In the genomic region with DNA sequence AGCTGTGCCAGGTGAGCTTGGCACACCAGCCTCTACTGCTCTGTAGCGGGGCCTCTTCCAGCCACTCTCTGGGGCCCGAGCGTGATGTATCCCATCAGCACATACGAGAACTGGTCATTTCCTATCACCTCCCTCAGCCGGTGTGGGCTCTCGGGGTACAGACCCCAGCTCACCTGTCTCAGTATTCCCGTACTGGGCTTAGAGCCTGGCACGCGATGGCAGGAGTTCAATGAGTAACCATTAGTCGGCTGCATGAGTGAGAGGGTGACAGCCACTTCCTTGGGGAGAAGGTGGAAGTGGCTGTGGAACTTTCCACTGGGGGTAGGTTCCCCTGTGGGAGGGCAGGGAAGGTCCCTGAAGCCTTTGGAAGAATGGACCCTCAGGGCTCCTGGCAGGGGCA, we compare ENCODE assay signal across 18 cellular contexts.
"Had no signal": no experiment of that assay in that cellular context is flagged by ENCODE, and none has a peak within 500 bp of the region (broad histone marks: within the 10 kb centered on the region; RNA-seq: fewer than 3 reads in every experiment).

No MANE protein-coding gene starts in this region.

- H3K27ac ChIP-seq: dorsolateral prefrontal cortex, heart left ventricle, psoas muscle, skin epidermis, tibial artery, upper lobe of left lung, vagina had no signal

- H3K27ac Mint-ChIP-seq: nephron; stimulated activated naive CD8-positive, alpha-beta T cell treated with anti-CD3 and anti-CD28 coated beads, Interleukin-15, Interleukin-2, amounts not matched to agents 100 ng/mL and 50 ng/mL, for 24 hours had no signal

- ATAC-seq: heart left ventricle, psoas muscle, sciatic nerve had no signal

- H3K4me1 Mint-ChIP-seq: naive B cell had no signal

- H3K27me3 Mint-ChIP-seq: naive B cell; stimulated activated naive CD8-positive, alpha-beta T cell treated with anti-CD3 and anti-CD28 coated beads, Interleukin-15, Interleukin-2, amounts not matched to agents 100 ng/mL and 50 ng/mL, for 24 hours had no signal

- H3K9me3 ChIP-seq: heart left ventricle, psoas muscle, tibial artery, upper lobe of left lung, vagina had no signal

- H3K27me3 ChIP-seq: dorsolateral prefrontal cortex, heart left ventricle, tibial artery, upper lobe of left lung, vagina had no signal

- DNase-seq: cortex of kidney; dorsolateral prefrontal cortex; effector CD8-positive, alpha-beta T cell; hippocampal formation; mesendoderm; naive B cell; psoas muscle; retina; tibial artery; upper lobe of left lung had no signal

- FAIRE-seq: endometrium, frontal cortex had no signal

- H3K9me3 Mint-ChIP-seq: nephron; stimulated activated naive CD8-positive, alpha-beta T cell treated with anti-CD3 and anti-CD28 coated beads, Interleukin-15, Interleukin-2, amounts not matched to agents 100 ng/mL and 50 ng/mL, for 24 hours had no signal

- H3K4me3 ChIP-seq: dorsolateral prefrontal cortex, heart left ventricle, psoas muscle, skin epidermis, tibial artery, upper lobe of left lung, vagina had no signal

- H3K4me3 Mint-ChIP-seq: nephron; stimulated activated naive CD8-positive, alpha-beta T cell treated with anti-CD3 and anti-CD28 coated beads, Interleukin-15, Interleukin-2, amounts not matched to agents 100 ng/mL and 50 ng/mL, for 24 hours had no signal

- H3K4me1 ChIP-seq: psoas muscle, tibial artery, upper lobe of left lung, vagina had no signal
